In the genomic region with DNA sequence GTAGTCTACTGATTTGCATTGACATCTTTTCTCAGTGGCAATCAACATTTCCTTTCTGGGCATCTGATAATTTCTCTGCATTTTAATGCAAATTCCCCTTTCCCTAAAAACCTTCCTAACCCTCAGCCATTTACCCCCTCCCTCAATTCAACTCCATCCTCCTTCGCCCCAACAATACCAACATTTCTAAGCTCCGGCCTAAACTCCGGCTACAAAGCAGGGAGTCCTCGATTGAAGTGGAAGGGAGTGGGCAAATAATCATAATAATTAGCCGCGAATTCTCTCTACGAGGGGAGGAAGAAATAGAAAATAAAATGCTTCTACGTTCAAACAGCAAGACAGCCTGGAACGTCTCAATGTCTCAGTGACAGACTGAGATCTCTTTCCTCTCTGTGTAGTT, we compare ENCODE assay signal across 9 cellular contexts. TPM values are rescaled to one million over a fixed set of nuclear protein-coding genes. Genes with fewer than 3 reads are reported as not detected.
DNase-seq lines count a peak whose midpoint lies in the region; ATAC-seq and TF ChIP-seq lines count a peak whose summit lies in the region.
"Had no signal": no experiment of that assay in that cellular context is flagged by ENCODE, and none has a peak within 500 bp of the region (broad histone marks: within the 10 kb centered on the region; RNA-seq: fewer than 3 reads in every experiment).

No MANE protein-coding gene starts in this region.

- H3K36me3 Mint-ChIP-seq in stimulated activated effector memory CD8-positive, alpha-beta T cell treated with anti-CD3 and anti-CD28 coated beads, Interleukin-12 subunit alpha, Interleukin-12 subunit beta, amount 100 ng/mL, for 72 hours, result no peaks in the 10 kb centered on the region

- H3F3A ChIP-seq in SK-N-SH (replicated peaks; ENCODE audit: insufficient read depth), result peaks cover 6% of the 10 kb centered on the region

- no peak for DNase-seq in SK-N-SH
- DNase-seq in WERI-Rb-1, result no peak
- no peak for DNase-seq in hepatocyte (ENCODE audit: low spot score)
- DNase-seq in stimulated activated effector memory CD8-positive, alpha-beta T cell treated with anti-CD3 and anti-CD28 coated beads, Interleukin-12 subunit alpha, Interleukin-12 subunit beta, amount 100 ng/mL, for 72 hours (ENCODE audit: low spot score in 2 of 2), result no peak
- no peak for DNase-seq in SKM-1 treated with dmso at 0.1 percent for 144 hours (lab: John Stamatoyannopoulos, UW; ENCODE audit: unreplicated experiment)
- DNase-seq: central memory CD4-positive, alpha-beta T cell had no signal

- H3K4me3 ChIP-seq in SK-N-SH (ENCODE audit: low read depth in 2 of 2, low read length in 1 of 2) (peak overlapping the region; percentile 75 to 98; a peak in 3 of 4 replicates), WERI-Rb-1 (ENCODE audit: low read depth, low read length) (peak overlapping the region; percentile 71), hepatocyte (peak overlapping the region; percentile 92)

- no peak for TF ChIP-seq EP300 in SK-N-SH (IDR thresholded peaks at IDR 0.05; ENCODE audit: borderline replicate concordance in 1 of 2, low read depth in 1 of 2, low read length in 1 of 2)

- H3K27ac ChIP-seq in SK-N-SH (ENCODE audit: low read depth in 2 of 2, low read length in 1 of 2), result no peak overlapping the region
- H3K27ac ChIP-seq in WERI-Rb-1, result peak overlapping the region; percentile 94
- H3K27ac ChIP-seq in hepatocyte, result peak overlapping the region; percentile 91

- WGBS in SK-N-SH (ENCODE audit: low lambda C conversion rate), result 88% methylated on average over 9 of the region's 9 CpGs
- WGBS in hepatocyte (ENCODE audit: low lambda C conversion rate, missing lambda C conversion rate), result 8% methylated on average over 9 of the region's 9 CpGs

- POLR2A ChIA-PET in SK-N-SH (lab: Yijun Ruan, JAX), result no interaction called here

- H3K27me3 ChIP-seq in SK-N-SH (ENCODE audit: insufficient read depth) (no peaks in the 10 kb centered on the region), WERI-Rb-1 (ENCODE audit: insufficient read depth, low read depth, severe bottlenecking) (no peaks in the 10 kb centered on the region), hepatocyte (no peaks in the 10 kb centered on the region)

- no peak for TF ChIP-seq CTCF in SK-N-SH (IDR thresholded peaks at IDR 0.05)
- no peak for TF ChIP-seq CTCF in WERI-Rb-1 (IDR thresholded peaks at IDR 0.05; ENCODE audit: low read depth, low read length)
- no peak for TF ChIP-seq CTCF in hepatocyte (IDR thresholded peaks at IDR 0.05; ENCODE audit: poor library complexity)

- no peaks in the 10 kb centered on the region for H3K9me3 Mint-ChIP-seq in stimulated activated effector memory CD8-positive, alpha-beta T cell treated with anti-CD3 and anti-CD28 coated beads, Interleukin-12 subunit alpha, Interleukin-12 subunit beta, amount 100 ng/mL, for 72 hours

- H3K27ac Mint-ChIP-seq in stimulated activated effector memory CD8-positive, alpha-beta T cell treated with anti-CD3 and anti-CD28 coated beads, Interleukin-12 subunit alpha, Interleukin-12 subunit beta, amount 100 ng/mL, for 72 hours, result no peak overlapping the region

- H3K9me2 ChIP-seq in SK-N-SH (no peaks in the 10 kb centered on the region), hepatocyte (replicated peaks; ENCODE audit: insufficient read depth) (no peaks in the 10 kb centered on the region)

- H4K20me1 ChIP-seq in SK-N-SH (ENCODE audit: insufficient read depth) (no peaks in the 10 kb centered on the region), hepatocyte (ENCODE audit: insufficient read depth, poor library complexity, severe bottlenecking) (peaks cover 7% of the 10 kb centered on the region)

- CTCF ChIA-PET in SK-N-SH (lab: Yijun Ruan, JAX), result interaction anchor here (0.7 to 4.1 kb wide), 7 partner anchors 8 to 1523 kb away, joined by 3 to 24 read pairs (median 10); no protein-coding TSS in a partner anchor

- H2AFZ ChIP-seq in SK-N-SH (ENCODE audit: low read depth), result peak overlapping the region; percentile 86
- H2AFZ ChIP-seq in hepatocyte, result peak overlapping the region; percentile 47

- no peak for TF ChIP-seq RAD21 in SK-N-SH (IDR thresholded peaks at IDR 0.05; ENCODE audit: low read length)

- H3K79me2 ChIP-seq in SK-N-SH (ENCODE audit: insufficient read depth), result peaks cover 55% of the 10 kb centered on the region
- peaks cover 89% of the 10 kb centered on the region for H3K79me2 ChIP-seq in hepatocyte

- no peaks in the 10 kb centered on the region for H3K9me3 ChIP-seq in SK-N-SH
- H3K9me3 ChIP-seq in WERI-Rb-1 (ENCODE audit: severe bottlenecking), result no peaks in the 10 kb centered on the region
- no peaks in the 10 kb centered on the region for H3K9me3 ChIP-seq in hepatocyte (ENCODE audit: low read depth)

- H3K4me3 Mint-ChIP-seq in stimulated activated effector memory CD8-positive, alpha-beta T cell treated with anti-CD3 and anti-CD28 coated beads, Interleukin-12 subunit alpha, Interleukin-12 subunit beta, amount 100 ng/mL, for 72 hours, result peak overlapping the region; percentile 77

- H3K4me1 ChIP-seq in SK-N-SH (ENCODE audit: control insufficient read depth in 1 of 2, insufficient read depth in 2 of 2, low read depth in 1 of 2, low read length in 1 of 2), result peaks cover 0 to 21% of the 10 kb centered on the region in 2 experiments; a peak in 1 of 4 replicates
- H3K4me1 ChIP-seq in hepatocyte (ENCODE audit: insufficient read depth), result peaks cover 45% of the 10 kb centered on the region

- peaks cover 25% of the 10 kb centered on the region for H3K4me1 Mint-ChIP-seq in stimulated activated effector memory CD8-positive, alpha-beta T cell treated with anti-CD3 and anti-CD28 coated beads, Interleukin-12 subunit alpha, Interleukin-12 subunit beta, amount 100 ng/mL, for 72 hours

- ATAC-seq in SK-N-SH treated with all-trans-retinoic acid at 6 μM for 48 hours, result no peak
- no peak for ATAC-seq in stimulated activated effector memory CD8-positive, alpha-beta T cell treated with anti-CD3 and anti-CD28 coated beads, Interleukin-12 subunit alpha, Interleukin-12 subunit beta, amount 100 ng/mL, for 72 hours
- no peak for ATAC-seq in HG03025 (IDR thresholded peaks at IDR 0.05; ENCODE audit: low FRiP score, unreplicated experiment)
- ATAC-seq in GM19452 (IDR thresholded peaks at IDR 0.05; ENCODE audit: unreplicated experiment), result no peak

- peak overlapping the region; percentile 96 for H3K4me2 ChIP-seq in SK-N-SH
- peak overlapping the region; percentile 98 for H3K4me2 ChIP-seq in hepatocyte

- peak overlapping the region; percentile 86; the same call in 1 of the 2 replicates for H3K9ac ChIP-seq in SK-N-SH

- peaks cover 4 to 15% of the 10 kb centered on the region in 2 experiments for H3K36me3 ChIP-seq in SK-N-SH (replicated peaks in 1 of 2; ENCODE audit: control insufficient read depth in 1 of 2, insufficient read depth in 2 of 2, low read length in 1 of 2)
- H3K36me3 ChIP-seq in WERI-Rb-1, result peaks cover 31% of the 10 kb centered on the region
- H3K36me3 ChIP-seq in hepatocyte (replicated peaks; ENCODE audit: insufficient read depth, low read depth), result no peaks in the 10 kb centered on the region

TF ChIP-seq in SK-N-SH, 30 proteins besides CTCF, POLR2A, EP300 and RAD21 (continues in another document):
- TF ChIP-seq JUND (IDR thresholded peaks at IDR 0.05) (no peak), ELF1 (IDR thresholded peaks at IDR 0.05) (no peak), PBX3 (IDR thresholded peaks at IDR 0.05) (no peak), MAX (IDR thresholded peaks at IDR 0.05; ENCODE audit: low read depth) (no peak), FOXM1 (IDR thresholded peaks at IDR 0.05; ENCODE audit: low read depth) (no peak), CHD2 (IDR thresholded peaks at IDR 0.05; ENCODE audit: low read length, partially characterized antibody) (no peak), SMC3 (IDR thresholded peaks at IDR 0.05; ENCODE audit: low read depth, low read length) (no peak)

TF ChIP-seq in SK-N-SH treated with all-trans-retinoic acid at 6 μM for 48 hours, 23 proteins besides CTCF, POLR2A, EP300 and RAD21:
- TF ChIP-seq RARB (CRISPR knock-in tag; IDR thresholded peaks at IDR 0.05) (no peak), ZNF70 (CRISPR knock-in tag; IDR thresholded peaks at IDR 0.05) (no peak), PPARA (CRISPR knock-in tag; IDR thresholded peaks at IDR 0.05; ENCODE audit: borderline replicate concordance) (no peak)
- TF ChIP-seq, protein P1, sequence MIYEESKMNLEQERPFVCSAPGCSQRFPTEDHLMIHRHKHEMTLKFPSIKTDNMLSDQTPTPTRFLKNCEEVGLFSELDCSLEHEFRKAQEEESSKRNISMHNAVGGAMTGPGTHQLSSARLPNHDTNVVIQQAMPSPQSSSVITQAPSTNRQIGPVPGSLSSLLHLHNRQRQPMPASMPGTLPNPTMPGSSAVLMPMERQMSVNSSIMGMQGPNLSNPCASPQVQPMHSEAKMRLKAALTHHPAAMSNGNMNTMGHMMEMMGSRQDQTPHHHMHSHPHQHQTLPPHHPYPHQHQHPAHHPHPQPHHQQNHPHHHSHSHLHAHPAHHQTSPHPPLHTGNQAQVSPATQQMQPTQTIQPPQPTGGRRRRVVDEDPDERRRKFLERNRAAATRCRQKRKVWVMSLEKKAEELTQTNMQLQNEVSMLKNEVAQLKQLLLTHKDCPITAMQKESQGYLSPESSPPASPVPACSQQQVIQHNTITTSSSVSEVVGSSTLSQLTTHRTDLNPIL (CRISPR knock-in tag; IDR thresholded peaks at IDR 0.05; ENCODE audit: low read depth), result no peak

RNA-seq across cellular contexts. Expression of gene BCL11A, which starts 4.6 kb away (rescaled TPM):
- polyA plus RNA-seq in SK-N-SH (2012; rRNA removed) (1.9 and 2.4 TPM in 2 replicates), hepatocyte (18.4 and 22.6 TPM in 2 replicates)
- polyA plus RNA-seq in SK-N-SH (2012; cell fraction: cytosol; rRNA removed), result 1.8 and 2.3 TPM in 2 replicates
- 3.6 and 5.5 TPM in 2 replicates for polyA plus RNA-seq in SK-N-SH (2012; cell fraction: nucleus; rRNA removed)
- total RNA-seq in hepatocyte, result 11.6 and 14.4 TPM in 2 replicates

Comparison
In these comparisons a context has a peak if more than half of its experiments do, and no peak if none do; other contexts are left out.
1. H3K27ac ChIP-seq: peak in WERI-Rb-1 (single experiment) and hepatocyte (single experiment); none in SK-N-SH (0 of 2).
2. Peak in every context shown above with its lines, with median percentiles within 50 percentile points of each other: H3K4me3 ChIP-seq.